In the genomic region with DNA sequence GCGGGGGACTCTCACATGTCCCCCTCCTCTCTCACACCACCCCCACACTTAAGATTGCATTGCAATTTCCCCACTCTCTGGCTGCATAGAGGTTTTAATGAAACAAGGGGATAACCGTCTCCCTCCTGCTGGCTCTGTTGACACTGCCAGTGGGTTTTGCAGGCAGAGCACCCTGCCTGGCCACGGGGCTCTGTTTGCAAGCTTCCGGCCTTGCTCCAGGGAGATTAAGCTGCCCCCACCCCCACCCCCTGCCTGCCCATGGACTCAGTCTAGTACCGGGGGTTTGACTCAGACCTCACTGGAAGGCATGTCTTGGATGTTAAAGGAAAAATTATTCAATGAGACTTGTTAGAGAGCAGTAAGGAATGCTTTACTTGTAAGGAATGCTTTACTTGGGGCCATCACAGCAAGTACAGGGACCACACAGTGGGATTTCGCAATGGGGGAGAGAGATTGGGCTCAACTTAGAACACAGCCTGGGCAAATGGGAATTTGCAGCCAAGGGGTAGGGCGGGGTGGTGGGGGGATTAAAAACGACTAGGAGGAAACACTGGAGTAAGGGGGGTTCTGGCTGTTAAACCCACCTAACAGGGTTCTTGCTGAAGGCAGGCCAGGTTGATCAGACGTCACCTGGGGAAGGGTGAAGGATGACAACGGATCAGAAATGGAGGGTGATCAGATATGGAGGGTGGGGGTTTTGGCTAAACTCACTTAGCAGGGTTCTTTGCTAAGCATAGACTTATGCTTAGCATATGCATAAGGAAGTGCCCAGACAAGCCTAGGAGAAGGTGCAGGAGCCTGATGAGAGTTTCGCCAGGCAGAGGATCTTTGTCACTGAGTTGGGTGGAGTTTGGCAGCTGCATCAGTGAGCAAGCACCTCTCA, we compare ENCODE assay signal across 1 cellular context.
TF ChIP-seq lines count a peak whose summit lies in the region.

No MANE protein-coding gene starts in this region.

TF ChIP-seq in SK-N-SH treated with all-trans-retinoic acid at 6 μM for 48 hours, 23 proteins besides CTCF, POLR2A, EP300 and RAD21 (continued from another document):
- TF ChIP-seq, protein P1, sequence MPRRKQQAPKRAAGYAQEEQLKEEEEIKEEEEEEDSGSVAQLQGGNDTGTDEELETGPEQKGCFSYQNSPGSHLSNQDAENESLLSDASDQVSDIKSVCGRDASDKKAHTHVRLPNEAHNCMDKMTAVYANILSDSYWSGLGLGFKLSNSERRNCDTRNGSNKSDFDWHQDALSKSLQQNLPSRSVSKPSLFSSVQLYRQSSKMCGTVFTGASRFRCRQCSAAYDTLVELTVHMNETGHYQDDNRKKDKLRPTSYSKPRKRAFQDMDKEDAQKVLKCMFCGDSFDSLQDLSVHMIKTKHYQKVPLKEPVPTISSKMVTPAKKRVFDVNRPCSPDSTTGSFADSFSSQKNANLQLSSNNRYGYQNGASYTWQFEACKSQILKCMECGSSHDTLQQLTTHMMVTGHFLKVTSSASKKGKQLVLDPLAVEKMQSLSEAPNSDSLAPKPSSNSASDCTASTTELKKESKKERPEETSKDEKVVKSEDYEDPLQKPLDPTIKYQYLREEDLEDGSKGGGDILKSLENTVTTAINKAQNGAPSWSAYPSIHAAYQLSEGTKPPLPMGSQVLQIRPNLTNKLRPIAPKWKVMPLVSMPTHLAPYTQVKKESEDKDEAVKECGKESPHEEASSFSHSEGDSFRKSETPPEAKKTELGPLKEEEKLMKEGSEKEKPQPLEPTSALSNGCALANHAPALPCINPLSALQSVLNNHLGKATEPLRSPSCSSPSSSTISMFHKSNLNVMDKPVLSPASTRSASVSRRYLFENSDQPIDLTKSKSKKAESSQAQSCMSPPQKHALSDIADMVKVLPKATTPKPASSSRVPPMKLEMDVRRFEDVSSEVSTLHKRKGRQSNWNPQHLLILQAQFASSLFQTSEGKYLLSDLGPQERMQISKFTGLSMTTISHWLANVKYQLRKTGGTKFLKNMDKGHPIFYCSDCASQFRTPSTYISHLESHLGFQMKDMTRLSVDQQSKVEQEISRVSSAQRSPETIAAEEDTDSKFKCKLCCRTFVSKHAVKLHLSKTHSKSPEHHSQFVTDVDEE (CRISPR knock-in tag; IDR thresholded peaks at IDR 0.05), result no peak
- no peak for TF ChIP-seq ZFP30 (CRISPR knock-in tag; IDR thresholded peaks at IDR 0.05)
- no peak for TF ChIP-seq SNAI2 (CRISPR knock-in tag; IDR thresholded peaks at IDR 0.05)
- TF ChIP-seq ZNF70 (CRISPR knock-in tag; IDR thresholded peaks at IDR 0.05), result no peak
- no peak for TF ChIP-seq CSDC2 (CRISPR knock-in tag; IDR thresholded peaks at IDR 0.05)
- TF ChIP-seq ESRRG (CRISPR knock-in tag; IDR thresholded peaks at IDR 0.05), result no peak
TF ChIP-seq in SK-N-SH treated with all-trans-retinoic acid at 6 μM for 48 hours: peak in this region for 0.
